In genomic region chr3:38522002-38522401, GRCh38 we compare ENCODE assay signal across 4 cellular contexts.
"Had no signal": no experiment of that assay in that cellular context is flagged by ENCODE, and none has a peak within 500 bp of the region (broad histone marks: within the 10 kb centered on the region; RNA-seq: fewer than 3 reads in every experiment).

No MANE protein-coding gene starts in this region.

- ATAC-seq: activated CD4-positive, CD25-positive, alpha-beta regulatory T cell treated with anti-CD3 and anti-CD28 coated beads, Interleukin-2, amount 50 U/mL, for 24 hours had no signal

- DNase-seq: NCI-H1436 treated with DMSO at 0.1 percent for 48 hours, NCI-H446 treated with DMSO at 0.1 percent for 48 hours, SIG-M5 had no signal
